1 cellular context compared by ENCODE assay signal in genomic region chr4:129926936-129927335, GRCh38.
TF ChIP-seq lines count a peak whose summit lies in the region.

No MANE protein-coding gene starts in this region.

TF ChIP-seq in H1, 55 proteins besides CTCF, POLR2A, EP300 and RAD21:
- TF ChIP-seq CHD7 (IDR thresholded peaks at IDR 0.05; ENCODE audit: insufficient replicate concordance, low read length) (no peak), TAF1 (IDR thresholded peaks at IDR 0.05; ENCODE audit: low read depth, low read length) (no peak), NANOG (IDR thresholded peaks at IDR 0.05; ENCODE audit: insufficient read depth, low read depth, low read length, poor library complexity, severe bottlenecking) (no peak), YY1 (IDR thresholded peaks at IDR 0.05; ENCODE audit: low read depth, low read length) (no peak), EZH2 (IDR thresholded peaks at IDR 0.05; ENCODE audit: low read depth, low read length, severe bottlenecking) (no peak), TBP (IDR thresholded peaks at IDR 0.05; ENCODE audit: low read depth, low read length) (no peak), USF2 (IDR thresholded peaks at IDR 0.05; ENCODE audit: low read length) (no peak), KDM5A (IDR thresholded peaks at IDR 0.05; ENCODE audit: low read length) (no peak), SIRT6 (IDR thresholded peaks at IDR 0.05; ENCODE audit: low read length) (no peak), ZNF274 (IDR thresholded peaks at IDR 0.05; ENCODE audit: borderline replicate concordance, extremely low read depth, low read length) (no peak), TCF12 (IDR thresholded peaks at IDR 0.05; ENCODE audit: low read depth, low read length) (no peak), CREB1 (IDR thresholded peaks at IDR 0.05) (no peak), SIX5 (IDR thresholded peaks at IDR 0.05; ENCODE audit: low read depth, low read length) (no peak), ATF2 (IDR thresholded peaks at IDR 0.05; ENCODE audit: low read length) (no peak), RBBP5 (IDR thresholded peaks at IDR 0.05; ENCODE audit: borderline replicate concordance, low read depth, low read length) (no peak), ASH2L (IDR thresholded peaks at IDR 0.05; ENCODE audit: low read length) (no peak)
TF ChIP-seq in H1: peak in this region for 0.
